14 cellular contexts compared by ENCODE assay signal in the genomic region with DNA sequence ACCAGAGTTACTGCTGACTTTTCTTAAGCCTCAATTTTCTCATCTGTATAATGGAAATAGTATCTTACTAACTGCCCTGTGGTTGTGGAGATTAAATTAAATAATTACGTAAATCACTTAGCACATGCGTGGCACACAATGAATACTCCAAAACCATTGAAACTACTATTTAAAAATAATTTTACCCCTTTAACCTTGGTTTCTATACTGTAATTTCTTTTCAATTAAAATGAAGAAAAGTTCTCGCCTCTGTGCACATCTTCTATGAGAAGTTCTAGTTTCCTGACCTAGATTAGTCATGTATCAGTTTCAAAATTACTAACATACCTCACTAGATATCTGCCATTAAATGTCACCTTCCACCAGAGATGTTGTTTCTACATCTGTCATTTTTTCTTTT. TPM values are rescaled to one million over a fixed set of nuclear protein-coding genes. Genes with fewer than 3 reads are reported as not detected.
DNase-seq lines count a peak whose midpoint lies in the region; ATAC-seq and TF ChIP-seq lines count a peak whose summit lies in the region.
"Had no signal": no experiment of that assay in that cellular context is flagged by ENCODE, and none has a peak within 500 bp of the region (broad histone marks: within the 10 kb centered on the region; RNA-seq: fewer than 3 reads in every experiment).

No MANE protein-coding gene starts in this region.

- peaks cover 24% of the 10 kb centered on the region for H3K36me3 Mint-ChIP-seq in brain
- no peaks in the 10 kb centered on the region for H3K36me3 Mint-ChIP-seq in endothelial cell (ENCODE audit: low read depth, unreplicated experiment)
- H3K36me3 Mint-ChIP-seq: activated naive CD4-positive, alpha-beta T cell treated with anti-CD3 and anti-CD28 coated beads, Interleukin-2, amount 50 U/mL, for 24 hours; T-cell had no signal

- no peak for TF ChIP-seq CTCF in brain (conservative IDR thresholded peaks at IDR 0.05)
- no peak for TF ChIP-seq CTCF in endothelial cell (IDR thresholded peaks at IDR 0.05; ENCODE audit: unreplicated experiment)

- ATAC-seq in GM18907 (IDR thresholded peaks at IDR 0.05; ENCODE audit: unreplicated experiment) (peak; percentile 85), GM21529 (IDR thresholded peaks at IDR 0.05; ENCODE audit: unreplicated experiment) (peak; percentile 80), HG03066 (IDR thresholded peaks at IDR 0.05; ENCODE audit: low read depth, unreplicated experiment) (peak; percentile 82), left colon (no peak)
- ATAC-seq: T-cell had no signal

- DNase-seq in islet precursor cell (no peak), left colon (no peak), endothelial cell (ENCODE audit: low spot score) (no peak)
- DNase-seq: NCI-H187 treated with DMSO at 0.1 percent for 48 hours; stimulated activated CD4-positive, alpha-beta T cell treated with anti-CD3 and anti-CD28 coated beads, Interleukin-2, amount 100 ng/mL, for 48 hours; T-cell had no signal

- H3K27me3 Mint-ChIP-seq in brain (peaks cover 29% of the 10 kb centered on the region), endothelial cell (ENCODE audit: unreplicated experiment) (peaks cover 8% of the 10 kb centered on the region)

- H3K4me1 Mint-ChIP-seq in brain (peaks cover 44% of the 10 kb centered on the region), endothelial cell (ENCODE audit: unreplicated experiment) (no peaks in the 10 kb centered on the region)
- H3K4me1 Mint-ChIP-seq: activated naive CD4-positive, alpha-beta T cell treated with anti-CD3 and anti-CD28 coated beads, Interleukin-2, amount 50 U/mL, for 24 hours had no signal

- H3K4me3 Mint-ChIP-seq in brain, result peak overlapping the region; percentile 42 to 98 (median 65)
- H3K4me3 Mint-ChIP-seq in endothelial cell (ENCODE audit: unreplicated experiment), result no peak overlapping the region
- H3K4me3 Mint-ChIP-seq: activated naive CD4-positive, alpha-beta T cell treated with anti-CD3 and anti-CD28 coated beads, Interleukin-2, amount 50 U/mL, for 24 hours; T-cell had no signal

- H3K9me3 Mint-ChIP-seq in brain (peaks cover 2 to 28% (median 4%) of the 10 kb centered on the region in 5 experiments), endothelial cell (ENCODE audit: unreplicated experiment) (no peaks in the 10 kb centered on the region)
- H3K9me3 Mint-ChIP-seq: activated naive CD4-positive, alpha-beta T cell treated with anti-CD3 and anti-CD28 coated beads, Interleukin-2, amount 50 U/mL, for 24 hours had no signal

- no peak overlapping the region for H3K27ac Mint-ChIP-seq in brain
- H3K27ac Mint-ChIP-seq in endothelial cell (ENCODE audit: unreplicated experiment), result no peak overlapping the region
- H3K27ac Mint-ChIP-seq: activated naive CD4-positive, alpha-beta T cell treated with anti-CD3 and anti-CD28 coated beads, Interleukin-2, amount 50 U/mL, for 24 hours; T-cell had no signal

- intact Hi-C loops in left colon (cut with DNase I, micrococcal nuclease), result no loop called here

RNA-seq across cellular contexts. Expression of gene SLITRK1, which starts 5.7 kb away (rescaled TPM):
- polyA plus RNA-seq in brain (ENCODE audit: insufficient read depth, low read depth, low replicate concordance), result 4.5 TPM
- total RNA-seq in left colon (under 1 TPM in 1 of 2 donors, not detected in 1; 0.06 TPM), endothelial cell (ENCODE audit: unreplicated experiment) (0.51 TPM)
- total RNA-seq: esophagus muscularis mucosa, mesenteric fat pad, posterior vena cava, T-cell had no signal
